Comparison of ENCODE assay signal across 15 cellular contexts in genomic region chr19:19647037-19647835, GRCh38. TPM values are rescaled to one million over a fixed set of nuclear protein-coding genes. Genes with fewer than 3 reads are reported as not detected.
DNase-seq lines count a peak whose midpoint lies in the region; ATAC-seq, FAIRE-seq and TF ChIP-seq lines count a peak whose summit lies in the region.
"Had no signal": no experiment of that assay in that cellular context is flagged by ENCODE, and none has a peak within 500 bp of the region (broad histone marks: within the 10 kb centered on the region; RNA-seq: fewer than 3 reads in every experiment).

No MANE protein-coding gene starts in this region.

- peaks cover 7 to 15% (median 13%) of the 10 kb centered on the region in 4 donors for H3K4me1 Mint-ChIP-seq in naive thymus-derived CD8-positive, alpha-beta T cell
- peaks cover 14 to 26% of the 10 kb centered on the region in 2 donors for H3K4me1 Mint-ChIP-seq in stimulated activated naive B cell treated with anti-CD40 and anti-IgM and Interleukin-4, amounts not matched to agents 10 μg/mL and 1 μg/mL and 100 μg/mL, for 72 hours
- peaks cover 6% of the 10 kb centered on the region for H3K4me1 Mint-ChIP-seq in activated CD4-positive, alpha-beta T cell treated with anti-CD3 and anti-CD28 coated beads for 36 hours

- H3K27ac ChIP-seq in HepG2 (ENCODE audit: extremely low read length, insufficient read depth, low read length) = no peak overlapping the region
- H3K27ac ChIP-seq in right lobe of liver = no peak overlapping the region
- H3K27ac ChIP-seq: 22Rv1, HL-60 had no signal

- H3K4me3 ChIP-seq in HepG2 (replicated peaks in 1 of 3; ENCODE audit: insufficient read depth in 1 of 3, low read depth in 2 of 3, low read length in 3 of 3) (no peak overlapping the region), right lobe of liver (no peak overlapping the region)
- H3K4me3 ChIP-seq: HAP-1 had no signal

- TF ChIP-seq RAD21 in HepG2 (CRISPR knock-in tag; IDR thresholded peaks at IDR 0.05) = no peak

- H3K27me3 ChIP-seq in HepG2 (ENCODE audit: control insufficient read depth in 1 of 2, insufficient read depth in 2 of 2, low read length in 2 of 2) (no peaks in the 10 kb centered on the region), right lobe of liver (no peaks in the 10 kb centered on the region)

- intact Hi-C loops in HepG2 (cut with micrococcal nuclease; ENCODE audit: unreplicated experiment) (no loop called here), right lobe of liver (cut with DNase I) (loop anchor here (5.0 kb wide), 1 partner anchor 115 kb away; no protein-coding TSS in a partner anchor)
- intact Hi-C loops in activated CD4-positive, alpha-beta T cell treated with anti-CD3 and anti-CD28 coated beads for 36 hours (cut with DNase I, micrococcal nuclease) = no loop called here

- H3K9me3 ChIP-seq in HepG2 (ENCODE audit: low read length) (no peaks in the 10 kb centered on the region), right lobe of liver (no peaks in the 10 kb centered on the region)
- H3K9me3 ChIP-seq: HAP-1 had no signal

- H3K4me1 ChIP-seq in HepG2 (ENCODE audit: insufficient read depth, low read length) (no peaks in the 10 kb centered on the region), right lobe of liver (no peaks in the 10 kb centered on the region)
- H3K4me1 ChIP-seq: HAP-1 had no signal

- H3K36me3 ChIP-seq in HepG2 (replicated peaks in 1 of 2; ENCODE audit: control insufficient read depth in 1 of 2, insufficient read depth in 2 of 2, low read length in 2 of 2) (peaks cover 29 to 66% of the 10 kb centered on the region in 2 experiments; a peak in 4 of 5 replicates), right lobe of liver (peaks cover 0 to 55% (median 16%) of the 10 kb centered on the region in 4 donors)

- peak overlapping the region in 8 of 10 donors; percentile 14 to 84 (median 38) for H3K27ac Mint-ChIP-seq in naive thymus-derived CD8-positive, alpha-beta T cell
- peak overlapping the region; percentile 89 for H3K27ac Mint-ChIP-seq in stimulated activated naive B cell treated with anti-CD40 and anti-IgM and Interleukin-4, amounts not matched to agents 10 μg/mL and 1 μg/mL and 100 μg/mL, for 72 hours
- no peak overlapping the region for H3K27ac Mint-ChIP-seq in activated CD4-positive, alpha-beta T cell treated with anti-CD3 and anti-CD28 coated beads for 36 hours
- H3K27ac Mint-ChIP-seq: HFFc6 had no signal

- BruUV-seq in HepG2 (replicated peaks; lab: Mats Ljungman, UMichigan) = no TSS peak

- no peak for TF ChIP-seq POLR2A in HepG2 (IDR thresholded peaks at IDR 0.05; ENCODE audit: insufficient read depth in 1 of 2, low read depth in 2 of 2, low read length in 2 of 2)
- TF ChIP-seq POLR2A in right lobe of liver (IDR thresholded peaks at IDR 0.05) = no peak

- no peak for FAIRE-seq in HepG2 (lab: Jason Lieb, UNC)
- FAIRE-seq: H1 had no signal

- H4K20me1 ChIP-seq in HepG2 (ENCODE audit: insufficient read depth, low read length) = no peaks in the 10 kb centered on the region

- no peak overlapping the region for H3K4me3 Mint-ChIP-seq in naive thymus-derived CD8-positive, alpha-beta T cell
- H3K4me3 Mint-ChIP-seq in stimulated activated naive B cell treated with anti-CD40 and anti-IgM and Interleukin-4, amounts not matched to agents 10 μg/mL and 1 μg/mL and 100 μg/mL, for 72 hours = no peak overlapping the region
- H3K4me3 Mint-ChIP-seq in activated CD4-positive, alpha-beta T cell treated with anti-CD3 and anti-CD28 coated beads for 36 hours = no peak overlapping the region
- H3K4me3 Mint-ChIP-seq: HFFc6 had no signal

- peak; percentile 61 for DNase-seq in activated effector memory CD4-positive, alpha-beta T cell treated with anti-CD3 and anti-CD28 coated beads, Interleukin-2, amount 50 U/mL, for 16 hours
- DNase-seq in activated effector memory CD4-positive, alpha-beta T cell treated with Interleukin-2 at 50 U/mL for 16 hours = no peak
- DNase-seq in HepG2 (ENCODE audit: low spot score) (no peak), right lobe of liver (no peak), NCI-H345 treated with DMSO at 0.1 percent for 48 hours (lab: John Stamatoyannopoulos, UW; ENCODE audit: unreplicated experiment) (no peak)
- DNase-seq in naive thymus-derived CD8-positive, alpha-beta T cell = no peak
- DNase-seq in stimulated activated naive B cell treated with anti-CD40 and anti-IgM and Interleukin-4, amounts not matched to agents 10 μg/mL and 1 μg/mL and 100 μg/mL, for 72 hours = no peak
- no peak for DNase-seq in activated CD4-positive, alpha-beta T cell treated with anti-CD3 and anti-CD28 coated beads for 36 hours
- DNase-seq: DMS53, GF-D8, HFFc6 had no signal

- TF ChIP-seq CTCF in HepG2 (CRISPR knock-in tag; IDR thresholded peaks at IDR 0.05) (no peak), right lobe of liver (IDR thresholded peaks at IDR 0.05) (no peak)

- H3K27me3 Mint-ChIP-seq in naive thymus-derived CD8-positive, alpha-beta T cell = no peaks in the 10 kb centered on the region
- no peaks in the 10 kb centered on the region for H3K27me3 Mint-ChIP-seq in stimulated activated naive B cell treated with anti-CD40 and anti-IgM and Interleukin-4, amounts not matched to agents 10 μg/mL and 1 μg/mL and 100 μg/mL, for 72 hours
- H3K27me3 Mint-ChIP-seq in activated CD4-positive, alpha-beta T cell treated with anti-CD3 and anti-CD28 coated beads for 36 hours = no peaks in the 10 kb centered on the region

- CTCF ChIA-PET in HepG2 (lab: Yijun Ruan, JAX; ENCODE audit: low intra/inter-chr PET ratio, low total read pairs) = no interaction called here
- CTCF ChIA-PET in activated CD4-positive, alpha-beta T cell treated with anti-CD3 and anti-CD28 coated beads for 36 hours (lab: Charles Lee) = interaction anchor here (0.6 kb wide), 1 partner anchor 116 kb away, joined by 4 read pairs; no protein-coding TSS in a partner anchor

- no peak overlapping the region for H3K4me2 ChIP-seq in HepG2 (ENCODE audit: low read depth, low read length)

- no peak overlapping the region for H3K9ac ChIP-seq in HepG2 (ENCODE audit: insufficient read depth, low read depth, low read length)

- in situ Hi-C loops in HepG2 (cut with HindIII; ENCODE audit: extremely low pct_ligation_motif_present, low pct_unique_long_range_greater_than_20kb) = no loop called here

- POLR2A ChIA-PET in HepG2 (lab: Yijun Ruan, JAX) = no interaction called here
- POLR2A ChIA-PET in naive thymus-derived CD8-positive, alpha-beta T cell (lab: Charles Lee) = interaction anchor here (0.7 to 1.4 kb wide), 2 partner anchors 86 to 134 kb away, joined by 3 read pairs; partner anchors contain the start of gene ZNF14
- POLR2A ChIA-PET in activated CD4-positive, alpha-beta T cell treated with anti-CD3 and anti-CD28 coated beads for 36 hours (lab: Charles Lee) = no interaction called here

- peaks cover 6 to 70% (median 7%) of the 10 kb centered on the region in 3 donors for H3K36me3 Mint-ChIP-seq in naive thymus-derived CD8-positive, alpha-beta T cell
- peaks cover 49 to 60% of the 10 kb centered on the region in 2 donors for H3K36me3 Mint-ChIP-seq in stimulated activated naive B cell treated with anti-CD40 and anti-IgM and Interleukin-4, amounts not matched to agents 10 μg/mL and 1 μg/mL and 100 μg/mL, for 72 hours
- H3K36me3 Mint-ChIP-seq in activated CD4-positive, alpha-beta T cell treated with anti-CD3 and anti-CD28 coated beads for 36 hours (ENCODE audit: low read depth) = peaks cover 38% of the 10 kb centered on the region

- 100% methylated on average over 10 of the region's 29 CpGs for WGBS in HepG2 (ENCODE audit: low lambda C conversion rate)
- WGBS in right lobe of liver (ENCODE audit: insufficient coverage, low coverage, low lambda C conversion rate, missing lambda C conversion rate) = 85% methylated on average over 5 of the region's 29 CpGs

- no peaks in the 10 kb centered on the region for H3K9me3 Mint-ChIP-seq in naive thymus-derived CD8-positive, alpha-beta T cell
- no peaks in the 10 kb centered on the region for H3K9me3 Mint-ChIP-seq in stimulated activated naive B cell treated with anti-CD40 and anti-IgM and Interleukin-4, amounts not matched to agents 10 μg/mL and 1 μg/mL and 100 μg/mL, for 72 hours
- H3K9me3 Mint-ChIP-seq in activated CD4-positive, alpha-beta T cell treated with anti-CD3 and anti-CD28 coated beads for 36 hours (ENCODE audit: low read depth) = no peaks in the 10 kb centered on the region
- H3K9me3 Mint-ChIP-seq: HFFc6 had no signal

- H3K79me2 ChIP-seq in HepG2 (ENCODE audit: insufficient read depth, low read length) = no peaks in the 10 kb centered on the region

- TF ChIP-seq EP300 in HepG2 (IDR thresholded peaks at IDR 0.05; ENCODE audit: low read depth in 2 of 2, low read length in 2 of 2) (no peak), HepG2 (CRISPR knock-in tag; IDR thresholded peaks at IDR 0.05; ENCODE audit: borderline replicate concordance) (no peak)

- ATAC-seq in HepG2 (no peak), right lobe of liver (no peak)
- no peak for ATAC-seq in naive thymus-derived CD8-positive, alpha-beta T cell
- ATAC-seq in stimulated activated naive B cell treated with anti-CD40 and anti-IgM and Interleukin-4, amounts not matched to agents 10 μg/mL and 1 μg/mL and 100 μg/mL, for 72 hours (replicated peaks) = no peak
- ATAC-seq in activated CD4-positive, alpha-beta T cell treated with anti-CD3 and anti-CD28 coated beads for 36 hours = no peak

- H2AFZ ChIP-seq in HepG2 (ENCODE audit: low read length) = no peak overlapping the region

RNA-seq across cellular contexts. Expression of gene GMIP, which starts 3.8 kb away (rescaled TPM):
- total RNA-seq in HepG2 (2016; rRNA removed; fragmentation: Illumina TruSeq; extraction: Trizol) = 1.3 and 1.8 TPM in 2 replicates
- 0.88 and 1.5 TPM in 2 replicates for total RNA-seq in HepG2 (2016; cell fraction: cytosol; rRNA removed; fragmentation: Illumina TruSeq; extraction: Trizol; ENCODE audit: low read depth)
- total RNA-seq in HepG2 (2016; cell fraction: insoluble cytoplasmic fraction; rRNA removed; fragmentation: Illumina TruSeq; extraction: Trizol) = 1.4 and 1.5 TPM in 2 replicates
- total RNA-seq in HepG2 (2016; cell fraction: membrane; rRNA removed; fragmentation: Illumina TruSeq; extraction: Trizol) = 0.80 and 1.5 TPM in 2 replicates
- total RNA-seq in HepG2 (2016; cell fraction: nucleus; rRNA removed; fragmentation: Illumina TruSeq; extraction: Trizol) = 1.7 and 2.0 TPM in 2 replicates
- polyA plus RNA-seq in HepG2 (2011; rRNA removed) = 1.4 and 1.5 TPM in 2 replicates
- polyA plus RNA-seq in HepG2 (2011; cell fraction: cytosol; rRNA removed) = 0.62 and 0.71 TPM in 2 replicates
- 16.5 and 21.4 TPM in 2 replicates for polyA plus RNA-seq in HepG2 (2011; cell fraction: nucleus; rRNA removed)
- 2.1 and 3.2 TPM in 2 replicates for polyA plus RNA-seq in HepG2 (2012)
- polyA plus RNA-seq in HepG2 (2016; cell fraction: cytosol; fragmentation: Illumina TruSeq; extraction: Trizol; ENCODE audit: low read depth) = 0.38 and 0.47 TPM in 2 replicates
- 1.8 and 2.2 TPM in 2 replicates for polyA plus RNA-seq in HepG2 (2016; cell fraction: insoluble cytoplasmic fraction; fragmentation: Illumina TruSeq; extraction: Trizol; ENCODE audit: low read depth)
- polyA plus RNA-seq in HepG2 (2016; cell fraction: membrane; fragmentation: Illumina TruSeq; extraction: Trizol; ENCODE audit: low read depth) = 0.83 and 0.98 TPM in 2 replicates
- 4.6 and 6.5 TPM in 2 replicates for polyA plus RNA-seq in HepG2 (2016; cell fraction: nucleus; fragmentation: Illumina TruSeq; extraction: Trizol; ENCODE audit: insufficient read depth, low read depth)
- polyA minus RNA-seq in HepG2 (2011; rRNA and poly(A)+ RNA removed; ENCODE audit: low replicate concordance) = 1.3 and 6.5 TPM in 2 replicates
- 0.79 and 2.2 TPM in 2 replicates for polyA minus RNA-seq in HepG2 (2011; cell fraction: cytosol; rRNA and poly(A)+ RNA removed)
- polyA minus RNA-seq in HepG2 (2011; cell fraction: nucleus; rRNA and poly(A)+ RNA removed) = 2.4 and 3.0 TPM in 2 replicates
- total RNA-seq in right lobe of liver = 1 to 10 TPM; 3.5 to 8.0 (median 4.4) TPM
- 100 to 1,000 TPM; 133 to 135 TPM for total RNA-seq in naive thymus-derived CD8-positive, alpha-beta T cell
- 10 to 100 TPM; 40.6 to 72.4 (median 41.9) TPM for polyA plus RNA-seq in naive thymus-derived CD8-positive, alpha-beta T cell
- total RNA-seq in activated CD4-positive, alpha-beta T cell treated with anti-CD3 and anti-CD28 coated beads for 36 hours = 10 to 100 TPM; 54.9 to 56.6 TPM

RNA-seq across cellular contexts. Expression of gene ATP13A1, which starts 16.2 kb away (rescaled TPM):
- total RNA-seq in HepG2 (2016; rRNA removed; fragmentation: Illumina TruSeq; extraction: Trizol) = 9.8 and 23.2 TPM in 2 replicates
- total RNA-seq in HepG2 (2016; cell fraction: cytosol; rRNA removed; fragmentation: Illumina TruSeq; extraction: Trizol; ENCODE audit: low read depth) = 8.5 and 9.9 TPM in 2 replicates
- total RNA-seq in HepG2 (2016; cell fraction: insoluble cytoplasmic fraction; rRNA removed; fragmentation: Illumina TruSeq; extraction: Trizol) = 5.9 and 25.7 TPM in 2 replicates
- 11.2 and 13.7 TPM in 2 replicates for total RNA-seq in HepG2 (2016; cell fraction: membrane; rRNA removed; fragmentation: Illumina TruSeq; extraction: Trizol)
- total RNA-seq in HepG2 (2016; cell fraction: nucleus; rRNA removed; fragmentation: Illumina TruSeq; extraction: Trizol) = 38.0 and 41.5 TPM in 2 replicates
- 41.0 and 41.7 TPM in 2 replicates for polyA plus RNA-seq in HepG2 (2011; rRNA removed)
- 10.1 and 16.3 TPM in 2 replicates for polyA plus RNA-seq in HepG2 (2011; cell fraction: cytosol; rRNA removed)
- polyA plus RNA-seq in HepG2 (2011; cell fraction: nucleus; rRNA removed) = 461 and 645 TPM in 2 replicates
- polyA plus RNA-seq in HepG2 (2012) = 25.9 and 38.7 TPM in 2 replicates
- 4.4 and 5.2 TPM in 2 replicates for polyA plus RNA-seq in HepG2 (2016; cell fraction: cytosol; fragmentation: Illumina TruSeq; extraction: Trizol; ENCODE audit: low read depth)
- polyA plus RNA-seq in HepG2 (2016; cell fraction: insoluble cytoplasmic fraction; fragmentation: Illumina TruSeq; extraction: Trizol; ENCODE audit: low read depth) = 7.4 and 11.3 TPM in 2 replicates
- 8.0 and 10.2 TPM in 2 replicates for polyA plus RNA-seq in HepG2 (2016; cell fraction: membrane; fragmentation: Illumina TruSeq; extraction: Trizol; ENCODE audit: low read depth)
- 159 and 170 TPM in 2 replicates for polyA plus RNA-seq in HepG2 (2016; cell fraction: nucleus; fragmentation: Illumina TruSeq; extraction: Trizol; ENCODE audit: insufficient read depth, low read depth)
- polyA minus RNA-seq in HepG2 (2011; rRNA and poly(A)+ RNA removed; ENCODE audit: low replicate concordance) = 80.6 and 93.0 TPM in 2 replicates
- polyA minus RNA-seq in HepG2 (2011; cell fraction: cytosol; rRNA and poly(A)+ RNA removed) = 18.7 and 21.6 TPM in 2 replicates
- 57.6 and 63.4 TPM in 2 replicates for polyA minus RNA-seq in HepG2 (2011; cell fraction: nucleus; rRNA and poly(A)+ RNA removed)
- 100 to 1,000 TPM in 1 of 6 experiments, 10 to 100 TPM in 5; 26.3 to 159 (median 28.0) TPM for total RNA-seq in right lobe of liver
- 100 to 1,000 TPM; 155 to 158 TPM for total RNA-seq in naive thymus-derived CD8-positive, alpha-beta T cell
- polyA plus RNA-seq in naive thymus-derived CD8-positive, alpha-beta T cell = 10 to 100 TPM; 15.3 to 46.7 (median 20.7) TPM
- total RNA-seq in activated CD4-positive, alpha-beta T cell treated with anti-CD3 and anti-CD28 coated beads for 36 hours = 10 to 100 TPM; 61.8 to 71.2 TPM

RNA-seq across cellular contexts. Expression of gene LPAR2, which starts 19.2 kb away (rescaled TPM):
- total RNA-seq in HepG2 (2016; rRNA removed; fragmentation: Illumina TruSeq; extraction: Trizol) = 0.72 and 0.86 TPM in 2 replicates
- total RNA-seq in HepG2 (2016; cell fraction: cytosol; rRNA removed; fragmentation: Illumina TruSeq; extraction: Trizol; ENCODE audit: low read depth) = not detected in 2 replicates
- 0.27 and 0.82 TPM in 2 replicates for total RNA-seq in HepG2 (2016; cell fraction: insoluble cytoplasmic fraction; rRNA removed; fragmentation: Illumina TruSeq; extraction: Trizol)
- 0.19 TPM in 1 of 2 replicates, not detected in the other for total RNA-seq in HepG2 (2016; cell fraction: membrane; rRNA removed; fragmentation: Illumina TruSeq; extraction: Trizol)
- 0.50 and 1.2 TPM in 2 replicates for total RNA-seq in HepG2 (2016; cell fraction: nucleus; rRNA removed; fragmentation: Illumina TruSeq; extraction: Trizol)
- 3.6 TPM in 2 replicates for polyA plus RNA-seq in HepG2 (2011; rRNA removed)
- polyA plus RNA-seq in HepG2 (2011; cell fraction: cytosol; rRNA removed) = 0.54 and 0.72 TPM in 2 replicates
- polyA plus RNA-seq in HepG2 (2011; cell fraction: nucleus; rRNA removed) = 37.6 and 51.5 TPM in 2 replicates
- 4.0 and 4.3 TPM in 2 replicates for polyA plus RNA-seq in HepG2 (2012)
- polyA plus RNA-seq in HepG2 (2016; cell fraction: cytosol; fragmentation: Illumina TruSeq; extraction: Trizol; ENCODE audit: low read depth) = 0.12 and 0.14 TPM in 2 replicates
- 0.24 and 0.39 TPM in 2 replicates for polyA plus RNA-seq in HepG2 (2016; cell fraction: insoluble cytoplasmic fraction; fragmentation: Illumina TruSeq; extraction: Trizol; ENCODE audit: low read depth)
- polyA plus RNA-seq in HepG2 (2016; cell fraction: membrane; fragmentation: Illumina TruSeq; extraction: Trizol; ENCODE audit: low read depth) = not detected in 2 replicates
- 6.2 and 6.6 TPM in 2 replicates for polyA plus RNA-seq in HepG2 (2016; cell fraction: nucleus; fragmentation: Illumina TruSeq; extraction: Trizol; ENCODE audit: insufficient read depth, low read depth)
- polyA minus RNA-seq in HepG2 (2011; rRNA and poly(A)+ RNA removed; ENCODE audit: low replicate concordance) = 1.3 and 4.7 TPM in 2 replicates
- not detected in 2 replicates for polyA minus RNA-seq in HepG2 (2011; cell fraction: cytosol; rRNA and poly(A)+ RNA removed)
- 1.6 and 5.4 TPM in 2 replicates for polyA minus RNA-seq in HepG2 (2011; cell fraction: nucleus; rRNA and poly(A)+ RNA removed)
- 1 to 10 TPM; 1.7 to 2.7 (median 2.2) TPM for total RNA-seq in right lobe of liver
- total RNA-seq in naive thymus-derived CD8-positive, alpha-beta T cell = 10 to 100 TPM; 82.7 to 93.1 TPM
- 10 to 100 TPM; 12.9 to 38.0 (median 16.7) TPM for polyA plus RNA-seq in naive thymus-derived CD8-positive, alpha-beta T cell
- 10 to 100 TPM; 21.6 to 33.2 TPM for total RNA-seq in activated CD4-positive, alpha-beta T cell treated with anti-CD3 and anti-CD28 coated beads for 36 hours

RNA-seq across cellular contexts. Expression of gene ZNF101, which starts 21.4 kb away (rescaled TPM):
- total RNA-seq in HepG2 (2016; rRNA removed; fragmentation: Illumina TruSeq; extraction: Trizol) (28.9 and 35.3 TPM in 2 replicates), right lobe of liver (1 to 10 TPM; 1.7 to 5.1 (median 3.0) TPM)
- 5.8 and 9.2 TPM in 2 replicates for total RNA-seq in HepG2 (2016; cell fraction: cytosol; rRNA removed; fragmentation: Illumina TruSeq; extraction: Trizol; ENCODE audit: low read depth)
- 30.1 and 36.1 TPM in 2 replicates for total RNA-seq in HepG2 (2016; cell fraction: insoluble cytoplasmic fraction; rRNA removed; fragmentation: Illumina TruSeq; extraction: Trizol)
- total RNA-seq in HepG2 (2016; cell fraction: membrane; rRNA removed; fragmentation: Illumina TruSeq; extraction: Trizol) = 18.6 and 18.7 TPM in 2 replicates
- total RNA-seq in HepG2 (2016; cell fraction: nucleus; rRNA removed; fragmentation: Illumina TruSeq; extraction: Trizol) = 18.7 and 19.2 TPM in 2 replicates
- 10.9 and 12.9 TPM in 2 replicates for polyA plus RNA-seq in HepG2 (2011; rRNA removed)
- 5.0 and 7.2 TPM in 2 replicates for polyA plus RNA-seq in HepG2 (2011; cell fraction: cytosol; rRNA removed)
- 5.5 and 6.9 TPM in 2 replicates for polyA plus RNA-seq in HepG2 (2011; cell fraction: nucleus; rRNA removed)
- polyA plus RNA-seq in HepG2 (2012) = 7.8 and 8.8 TPM in 2 replicates
- 4.9 and 6.0 TPM in 2 replicates for polyA plus RNA-seq in HepG2 (2016; cell fraction: cytosol; fragmentation: Illumina TruSeq; extraction: Trizol; ENCODE audit: low read depth)
- 24.4 and 28.4 TPM in 2 replicates for polyA plus RNA-seq in HepG2 (2016; cell fraction: insoluble cytoplasmic fraction; fragmentation: Illumina TruSeq; extraction: Trizol; ENCODE audit: low read depth)
- polyA plus RNA-seq in HepG2 (2016; cell fraction: membrane; fragmentation: Illumina TruSeq; extraction: Trizol; ENCODE audit: low read depth) = 9.1 and 9.6 TPM in 2 replicates
- 23.5 and 25.1 TPM in 2 replicates for polyA plus RNA-seq in HepG2 (2016; cell fraction: nucleus; fragmentation: Illumina TruSeq; extraction: Trizol; ENCODE audit: insufficient read depth, low read depth)
- polyA minus RNA-seq in HepG2 (2011; rRNA and poly(A)+ RNA removed; ENCODE audit: low replicate concordance) = 4.7 and 7.8 TPM in 2 replicates
- 6.7 and 11.7 TPM in 2 replicates for polyA minus RNA-seq in HepG2 (2011; cell fraction: cytosol; rRNA and poly(A)+ RNA removed)
- 16.0 and 18.4 TPM in 2 replicates for polyA minus RNA-seq in HepG2 (2011; cell fraction: nucleus; rRNA and poly(A)+ RNA removed)
- total RNA-seq in naive thymus-derived CD8-positive, alpha-beta T cell = 100 to 1,000 TPM; 252 to 269 TPM
- polyA plus RNA-seq in naive thymus-derived CD8-positive, alpha-beta T cell = 100 to 1,000 TPM in 2 of 3 donors, 10 to 100 TPM in 1; 99.7 to 144 (median 131) TPM
- 10 to 100 TPM; 63.9 to 70.8 TPM for total RNA-seq in activated CD4-positive, alpha-beta T cell treated with anti-CD3 and anti-CD28 coated beads for 36 hours

RNA-seq across cellular contexts. Expression of gene PBX4, which starts 28.7 kb away (rescaled TPM):
- total RNA-seq in HepG2 (2016; rRNA removed; fragmentation: Illumina TruSeq; extraction: Trizol) = not detected in 2 replicates
- total RNA-seq in HepG2 (2016; cell fraction: cytosol; rRNA removed; fragmentation: Illumina TruSeq; extraction: Trizol; ENCODE audit: low read depth) = not detected in 2 replicates
- not detected in 2 replicates for total RNA-seq in HepG2 (2016; cell fraction: insoluble cytoplasmic fraction; rRNA removed; fragmentation: Illumina TruSeq; extraction: Trizol)
- total RNA-seq in HepG2 (2016; cell fraction: membrane; rRNA removed; fragmentation: Illumina TruSeq; extraction: Trizol) = not detected in 2 replicates
- total RNA-seq in HepG2 (2016; cell fraction: nucleus; rRNA removed; fragmentation: Illumina TruSeq; extraction: Trizol) = not detected in 2 replicates
- not detected in 2 replicates for polyA plus RNA-seq in HepG2 (2011; rRNA removed)
- polyA plus RNA-seq in HepG2 (2011; cell fraction: cytosol; rRNA removed) = not detected in 2 replicates
- polyA plus RNA-seq in HepG2 (2011; cell fraction: nucleus; rRNA removed) = not detected in 2 replicates
- polyA plus RNA-seq in HepG2 (2012) = not detected in 2 replicates
- polyA plus RNA-seq in HepG2 (2016; cell fraction: cytosol; fragmentation: Illumina TruSeq; extraction: Trizol; ENCODE audit: low read depth) = not detected in 2 replicates
- polyA plus RNA-seq in HepG2 (2016; cell fraction: insoluble cytoplasmic fraction; fragmentation: Illumina TruSeq; extraction: Trizol; ENCODE audit: low read depth) = not detected in 2 replicates
- polyA plus RNA-seq in HepG2 (2016; cell fraction: membrane; fragmentation: Illumina TruSeq; extraction: Trizol; ENCODE audit: low read depth) = not detected in 2 replicates
- polyA plus RNA-seq in HepG2 (2016; cell fraction: nucleus; fragmentation: Illumina TruSeq; extraction: Trizol; ENCODE audit: insufficient read depth, low read depth) = not detected in 2 replicates
- 2.6 TPM in 1 of 2 replicates, not detected in the other for polyA minus RNA-seq in HepG2 (2011; rRNA and poly(A)+ RNA removed; ENCODE audit: low replicate concordance)
- polyA minus RNA-seq in HepG2 (2011; cell fraction: cytosol; rRNA and poly(A)+ RNA removed) = not detected in 2 replicates
- polyA minus RNA-seq in HepG2 (2011; cell fraction: nucleus; rRNA and poly(A)+ RNA removed) = not detected in 2 replicates
- total RNA-seq in right lobe of liver = under 1 TPM in 1 of 6 experiments, not detected in 5; 0.87 TPM
- 10 to 100 TPM; 46.0 to 49.4 TPM for total RNA-seq in naive thymus-derived CD8-positive, alpha-beta T cell
- polyA plus RNA-seq in naive thymus-derived CD8-positive, alpha-beta T cell = 1 to 10 TPM; 2.6 to 6.9 (median 4.2) TPM
- total RNA-seq in activated CD4-positive, alpha-beta T cell treated with anti-CD3 and anti-CD28 coated beads for 36 hours = 10 to 100 TPM; 19.4 to 21.2 TPM

Comparison
In these comparisons a context has a peak if more than half of its experiments do, and no peak if none do; other contexts are left out.
1. intact Hi-C loops: an anchor here in right lobe of liver (5.0 kb wide); none called in HepG2 and activated CD4-positive, alpha-beta T cell treated with anti-CD3 and anti-CD28 coated beads for 36 hours.
2. RNA of gene GMIP, which starts 3.8 kb away (total RNA-seq): 133 to 135 TPM in naive thymus-derived CD8-positive, alpha-beta T cell and 54.9 to 56.6 TPM in activated CD4-positive, alpha-beta T cell treated with anti-CD3 and anti-CD28 coated beads for 36 hours; 3.5 to 8.0 TPM in right lobe of liver and 0.80 to 2.0 TPM in HepG2; every median in the first group is over 4 times any median in the second.
3. RNA of gene LPAR2, which starts 19.2 kb away (total RNA-seq): 82.7 to 93.1 TPM in naive thymus-derived CD8-positive, alpha-beta T cell and 21.6 to 33.2 TPM in activated CD4-positive, alpha-beta T cell treated with anti-CD3 and anti-CD28 coated beads for 36 hours; 1.7 to 2.7 TPM in right lobe of liver and 0.19 to 1.2 TPM in HepG2; every median in the first group is over 4 times any median in the second.